Comparison of ENCODE assay signal across 8 cellular contexts in the genomic region with DNA sequence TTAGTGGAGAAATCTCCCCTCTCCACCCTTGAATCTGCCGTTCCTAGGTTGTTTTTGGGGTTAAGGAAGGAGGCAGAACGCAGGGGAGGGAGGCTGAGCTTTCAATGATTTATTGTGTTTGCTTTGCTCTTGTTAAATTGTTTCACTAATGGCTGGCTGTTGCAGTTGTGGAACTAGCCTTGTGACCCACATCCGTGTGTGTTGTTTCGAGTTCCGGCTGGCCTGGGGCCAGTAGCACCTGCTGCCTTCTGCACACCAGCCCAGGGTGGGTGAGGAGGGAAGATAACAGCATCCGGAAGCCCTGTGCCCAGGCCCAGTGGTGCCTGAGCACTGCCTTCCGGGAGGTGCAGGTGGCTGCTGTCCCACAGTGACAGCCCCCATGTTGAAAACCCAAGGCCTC. TPM values are rescaled to one million over a fixed set of nuclear protein-coding genes. Genes with fewer than 3 reads are reported as not detected.
A peak's percentile ranks its signal among the peaks of the same experiment; 100 is the strongest.
DNase-seq lines count a peak whose midpoint lies in the region; ATAC-seq, FAIRE-seq and TF ChIP-seq lines count a peak whose summit lies in the region.

No MANE protein-coding gene starts in this region.

- no peaks in the 10 kb centered on the region for H3K36me3 ChIP-seq in adrenal gland (replicated peaks in 1 of 2)

- H3K27ac ChIP-seq in A549 (peak overlapping the region in 1 of 2 experiments; percentile 96; a peak in 4 of 6 replicates), adrenal gland (peak overlapping the region in 4 of 5 donors; percentile 54 to 93 (median 92))

- H3K4me3 ChIP-seq in A549 (no peak overlapping the region), adrenal gland (no peak overlapping the region)

- no peak for TF ChIP-seq EP300 in A549 (IDR thresholded peaks at IDR 0.05)

- CTCF ChIA-PET in A549 (lab: Yijun Ruan, JAX), result interaction anchor here (1.1 to 1.4 kb wide), 4 partner anchors 10 to 125 kb away, joined by 3 read pairs; no protein-coding TSS in a partner anchor

- no peak for TF ChIP-seq POLR2A in A549 (IDR thresholded peaks at IDR 0.05; ENCODE audit: low read length)
- TF ChIP-seq POLR2A in adrenal gland (IDR thresholded peaks at IDR 0.05), result peak in 1 of 2 donors; percentile 59

- no peak for TF ChIP-seq CTCF in A549 (IDR thresholded peaks at IDR 0.05)
- TF ChIP-seq CTCF in adrenal gland (IDR thresholded peaks at IDR 0.05), result no peak

- DNase-seq in A549 (ENCODE audit: low read depth in 1 of 2, low spot score in 1 of 2), result no peak
- DNase-seq in NCI-H345 (lab: John Stamatoyannopoulos, UW), result peak; percentile 63
- DNase-seq in adrenal gland, result peak in 6 of 7 donors; percentile 78 to 91 (median 86)
- peak; percentile 77 for DNase-seq in renal cortical epithelial cell (ENCODE audit: low read depth)
- DNase-seq in EL, result no peak
- no peak for DNase-seq in NCI-H187 (lab: John Stamatoyannopoulos, UW)

- intact Hi-C loops in adrenal gland (cut with DNase I), result no loop called here

- FAIRE-seq in A549 (lab: Jason Lieb, UNC), result no peak

- WGBS in A549 (ENCODE audit: missing lambda C conversion rate), result 86% methylated on average over 7 of the region's 7 CpGs
- WGBS in adrenal gland, 4 donors, result 0 to 18% (median 12%) methylated on average over 1 to 7 of the region's 7 CpGs

- ATAC-seq in A549 (no peak), GM18519 (IDR thresholded peaks at IDR 0.05; ENCODE audit: low FRiP score, unreplicated experiment) (peak; percentile 67), HG02884 (IDR thresholded peaks at IDR 0.05; ENCODE audit: unreplicated experiment) (peak; percentile 79)

- no peak for TF ChIP-seq RAD21 in A549 (conservative IDR thresholded peaks at IDR 0.05 in 1 of 2, IDR thresholded peaks at IDR 0.05 in 1 of 2)

- H3K9me3 ChIP-seq in A549 (no peaks in the 10 kb centered on the region), adrenal gland (replicated peaks in 1 of 3) (no peaks in the 10 kb centered on the region)

- no peaks in the 10 kb centered on the region for H3K27me3 ChIP-seq in adrenal gland

- H3K4me1 ChIP-seq in A549, result peaks cover 63% of the 10 kb centered on the region
- peaks cover 67 to 73% of the 10 kb centered on the region in 2 donors for H3K4me1 ChIP-seq in adrenal gland (replicated peaks in 1 of 2)

- POLR2A ChIA-PET in A549 (lab: Yijun Ruan, JAX), result no interaction called here

- peak overlapping the region; percentile 99; the same call in 2 of the 3 replicates for H3K4me2 ChIP-seq in A549

TF ChIP-seq in A549, 52 proteins besides CTCF, POLR2A, EP300 and RAD21:
- TF ChIP-seq CBX8 (IDR thresholded peaks at IDR 0.05), result no peak
- no peak for TF ChIP-seq HOXB13 (CRISPR knock-in tag; IDR thresholded peaks at IDR 0.05; ENCODE audit: low read depth)
- TF ChIP-seq TFCP2L1 (CRISPR knock-in tag; IDR thresholded peaks at IDR 0.05), result no peak
- TF ChIP-seq MYC (IDR thresholded peaks at IDR 0.05; ENCODE audit: borderline replicate concordance, low read length), result no peak
- no peak for TF ChIP-seq NFE2L2 (conservative IDR thresholded peaks at IDR 0.05; ENCODE audit: low read length)
- TF ChIP-seq GATA3 (IDR thresholded peaks at IDR 0.05; ENCODE audit: borderline replicate concordance), result no peak
- no peak for TF ChIP-seq POLR2AphosphoS2 (conservative IDR thresholded peaks at IDR 0.05; ENCODE audit: low read length)
- no peak for TF ChIP-seq EHMT2 (IDR thresholded peaks at IDR 0.05; ENCODE audit: low read depth)
- no peak for TF ChIP-seq CBX2 (IDR thresholded peaks at IDR 0.05; ENCODE audit: borderline replicate concordance, low read depth)
- no peak for TF ChIP-seq CHD2 (IDR thresholded peaks at IDR 0.05; ENCODE audit: low read length, partially characterized antibody)
- no peak for TF ChIP-seq MAZ (IDR thresholded peaks at IDR 0.05; ENCODE audit: borderline replicate concordance, low read depth, low read length)
- no peak for TF ChIP-seq SREBF2 (IDR thresholded peaks at IDR 0.05)
- TF ChIP-seq REST (IDR thresholded peaks at IDR 0.05), result no peak
- no peak for TF ChIP-seq JUNB (IDR thresholded peaks at IDR 0.05)
- no peak for TF ChIP-seq KDM5A (IDR thresholded peaks at IDR 0.05)

RNA-seq across cellular contexts. Expression of gene ERGIC1, which starts 3.6 kb away (rescaled TPM):
- polyA plus RNA-seq in A549 (2011; rRNA removed) (176 and 208 TPM in 2 replicates), A549 (2017; fragmentation: RNase III; extraction: RNeasy Plus Mini Kit Qiagen cat#74134 plus additional on column Dnase treatment) (289 to 322 TPM (median 304 TPM) in 3 replicates), adrenal gland (100 to 1,000 TPM in 2 of 3 donors, 10 to 100 TPM in 1; 71.9 to 450 (median 103) TPM)
- 184 and 254 TPM in 2 replicates for polyA plus RNA-seq in A549 (2012; cell fraction: cytosol; rRNA removed)
- 131 and 150 TPM in 2 replicates for polyA plus RNA-seq in A549 (2012; cell fraction: nucleus; rRNA removed)
- 418 and 510 TPM in 2 replicates for polyA minus RNA-seq in A549 (2011; rRNA and poly(A)+ RNA removed)
- total RNA-seq in adrenal gland (100 to 1,000 TPM; 108 to 410 (median 254) TPM), renal cortical epithelial cell (143 and 240 TPM in 2 replicates)

Comparison
In these comparisons a context has a peak if more than half of its experiments do, and no peak if none do; other contexts are left out.
1. ATAC-seq: peak in GM18519 (single experiment) and HG02884 (single experiment); none in A549 (0 of 2).
2. DNase-seq: peak in NCI-H345 (single experiment), adrenal gland (6 of 7) and renal cortical epithelial cell (single experiment); none in A549 (0 of 2), EL (single experiment) and NCI-H187 (0 of 2).